ENCODE assay signal across 7 cellular contexts in genomic region chr2:123453046-123453445, GRCh38.
"Had no signal": no experiment of that assay in that cellular context is flagged by ENCODE, and none has a peak within 500 bp of the region (broad histone marks: within the 10 kb centered on the region; RNA-seq: fewer than 3 reads in every experiment).

No MANE protein-coding gene starts in this region.

- H3K4me3 Mint-ChIP-seq: HFFc6, IgD-negative memory B cell had no signal

- H3K27ac ChIP-seq: HL-60 had no signal

- H3K9me3 ChIP-seq: HAP-1 had no signal

- H3K27ac Mint-ChIP-seq: HFFc6, IgD-negative memory B cell had no signal

- FAIRE-seq: HepG2 had no signal

- DNase-seq: GOT3, H7, HFFc6 had no signal

- H3K36me3 ChIP-seq: HAP-1 had no signal

- H3K4me3 ChIP-seq: HAP-1 had no signal

- H3K4me1 ChIP-seq: HAP-1 had no signal

- H3K27me3 Mint-ChIP-seq: IgD-negative memory B cell had no signal

- H3K36me3 Mint-ChIP-seq: IgD-negative memory B cell had no signal
